ENCODE assay signal across 12 cellular contexts in genomic region chr20:35279040-35279439, GRCh38. TPM values are rescaled to one million over a fixed set of nuclear protein-coding genes. Genes with fewer than 3 reads are reported as not detected.
DNase-seq lines count a peak whose midpoint lies in the region; ATAC-seq and TF ChIP-seq lines count a peak whose summit lies in the region.
"Had no signal": no experiment of that assay in that cellular context is flagged by ENCODE, and none has a peak within 500 bp of the region (broad histone marks: within the 10 kb centered on the region; RNA-seq: fewer than 3 reads in every experiment).

No MANE protein-coding gene starts in this region.

- H3K9me3 ChIP-seq in GM23248 (ENCODE audit: low read depth): no peaks in the 10 kb centered on the region
- H3K9me3 ChIP-seq in esophagus (ENCODE audit: control insufficient read depth in 2 of 2, insufficient read depth in 1 of 2, low read depth in 1 of 2, low read length in 1 of 2): no peaks in the 10 kb centered on the region
- no peaks in the 10 kb centered on the region for H3K9me3 ChIP-seq in psoas muscle

- CTCF ChIA-PET in T-cell (lab: Charles Lee): interaction anchor here (0.5 to 3.4 kb wide), 2 partner anchors 134 to 202 kb away, joined by 3 to 19 read pairs; no protein-coding TSS in a partner anchor

- TF ChIP-seq CTCF in psoas muscle (IDR thresholded peaks at IDR 0.05): no peak

- H3K9me2 ChIP-seq in GM23248 (ENCODE audit: insufficient read depth): no peaks in the 10 kb centered on the region

- intact Hi-C loops in psoas muscle (cut with DNase I): loop anchor here in 1 of 2 donors (10.0 kb wide), 2 partner anchors 134 to 444 kb away; partner anchors contain the start of gene EDEM2

- in situ Hi-C loops in GM23248 (cut with MboI): no loop called here

- no peaks in the 10 kb centered on the region for H3K27me3 Mint-ChIP-seq in T-cell

- H3K79me2 ChIP-seq in GM23248 (ENCODE audit: insufficient read depth): peaks cover 66% of the 10 kb centered on the region

- no peaks in the 10 kb centered on the region for H4K20me1 ChIP-seq in GM23248 (ENCODE audit: insufficient read depth)

- no peak overlapping the region for H3K9ac ChIP-seq in GM23248

- H3F3A ChIP-seq in GM23248 (ENCODE audit: insufficient read depth): peaks cover 38% of the 10 kb centered on the region

- H3K4me1 ChIP-seq in GM23248 (ENCODE audit: insufficient read depth) (peaks cover 10% of the 10 kb centered on the region; the same call in 1 of the 2 replicates), esophagus (ENCODE audit: control insufficient read depth in 2 of 2, insufficient read depth in 2 of 2, low read length in 1 of 2) (peaks cover 5 to 10% of the 10 kb centered on the region in 2 donors), psoas muscle (peaks cover 16% of the 10 kb centered on the region)

- no peak overlapping the region for H3K4me2 ChIP-seq in GM23248 (ENCODE audit: unreplicated experiment)

- H3K9me3 Mint-ChIP-seq in T-cell: no peaks in the 10 kb centered on the region

- H2AFZ ChIP-seq in GM23248: no peak overlapping the region

- peaks cover 9% of the 10 kb centered on the region; the same call in 1 of the 2 replicates for H3K36me3 ChIP-seq in GM23248 (ENCODE audit: low read depth)
- peaks cover 10 to 28% of the 10 kb centered on the region in 2 donors for H3K36me3 ChIP-seq in esophagus (ENCODE audit: control insufficient read depth in 2 of 2, insufficient read depth in 2 of 2, low read length in 1 of 2)
- H3K36me3 ChIP-seq in psoas muscle (ENCODE audit: insufficient read depth in 1 of 2, low read depth in 1 of 2): peaks cover 2 to 65% of the 10 kb centered on the region in 2 donors

- ATAC-seq in T-cell (replicated peaks in 1 of 4): no peak
- ATAC-seq in psoas muscle: no peak
- ATAC-seq in GM18858 (IDR thresholded peaks at IDR 0.05; ENCODE audit: unreplicated experiment): no peak
- ATAC-seq in HG02763 (IDR thresholded peaks at IDR 0.05; ENCODE audit: unreplicated experiment): no peak
- ATAC-seq: SK-N-SH treated with all-trans-retinoic acid at 6 μM for 48 hours had no signal

- no peak overlapping the region for H3K4me3 ChIP-seq in GM23248
- no peak overlapping the region for H3K4me3 ChIP-seq in esophagus (ENCODE audit: low read depth in 1 of 2, low read length in 2 of 2)
- no peak overlapping the region for H3K4me3 ChIP-seq in psoas muscle

- DNase-seq in GM23248: peak; percentile 26
- DNase-seq in T-cell: no peak
- no peak for DNase-seq in psoas muscle
- DNase-seq in MV-4-11 (lab: John Stamatoyannopoulos, UW): no peak
- no peak for DNase-seq in AG20443 (ENCODE audit: low spot score)
- DNase-seq: EL, HCEC 1CT had no signal

- H3K4me1 Mint-ChIP-seq in T-cell: peaks cover 28 to 43% (median 31%) of the 10 kb centered on the region in 3 donors

- H3K27ac Mint-ChIP-seq in T-cell: peak overlapping the region; percentile 81 to 84

- H3K4me3 Mint-ChIP-seq in T-cell: peak overlapping the region; percentile 90 to 95 (median 93)

- H3K27me3 ChIP-seq in GM23248 (replicated peaks; ENCODE audit: insufficient read depth): no peaks in the 10 kb centered on the region
- no peaks in the 10 kb centered on the region for H3K27me3 ChIP-seq in esophagus (ENCODE audit: control insufficient read depth in 1 of 2, insufficient read depth in 2 of 2, low read length in 2 of 2)
- no peaks in the 10 kb centered on the region for H3K27me3 ChIP-seq in psoas muscle (ENCODE audit: insufficient read depth in 3 of 3, low read length in 2 of 3)

- 88 to 93% methylated on average over 5 of the region's 5 CpGs for WGBS in GM23248 (ENCODE audit: low coverage in 1 of 2, low lambda C conversion rate in 2 of 2, missing lambda C conversion rate in 2 of 2), 2 experiments
- WGBS in esophagus, 2 donors: 78 to 85% methylated on average over 5 of the region's 5 CpGs
- 82 to 93% (median 89%) methylated on average over 5 of the region's 5 CpGs for WGBS in psoas muscle, 3 donors

- peaks cover 28% of the 10 kb centered on the region for H3K36me3 Mint-ChIP-seq in T-cell

- POLR2A ChIA-PET in T-cell (lab: Charles Lee): no interaction called here

- no peak overlapping the region for H3K27ac ChIP-seq in GM23248
- H3K27ac ChIP-seq in esophagus (ENCODE audit: low read depth in 2 of 2, low read length in 1 of 2): peak overlapping the region; percentile 97 to 99
- H3K27ac ChIP-seq in psoas muscle: peak overlapping the region; percentile 97

RNA-seq across cellular contexts. Expression of gene MMP24OS, which starts 1.1 kb away (rescaled TPM):
- total RNA-seq in GM23248 (2014; rRNA removed; shearing (Covaris generic)): 26.8 and 30.0 TPM in 2 replicates
- polyA plus RNA-seq in GM23248 (2016; fragmentation: Nextera tagmentation; extraction: Ambion mirVana) (81.7 and 85.3 TPM in 2 replicates), esophagus (10 to 100 TPM; 25.7 to 52.2 TPM), psoas muscle (10 to 100 TPM; 10.4 to 22.5 (median 19.3) TPM)
- total RNA-seq in T-cell (10 to 100 TPM; 59.5 to 95.5 (median 72.0) TPM), psoas muscle (10 to 100 TPM; 25.1 to 40.6 (median 27.2) TPM)

RNA-seq across cellular contexts. Expression of gene EIF6, which starts 5.5 kb away (rescaled TPM):
- 166 and 183 TPM in 2 replicates for total RNA-seq in GM23248 (2014; rRNA removed; shearing (Covaris generic))
- polyA plus RNA-seq in GM23248 (2016; fragmentation: Nextera tagmentation; extraction: Ambion mirVana) (245 and 247 TPM in 2 replicates), esophagus (100 to 1,000 TPM; 186 to 315 TPM), psoas muscle (100 to 1,000 TPM in 1 of 3 donors, 10 to 100 TPM in 2; 63.0 to 169 (median 71.1) TPM)
- total RNA-seq in T-cell (10 to 100 TPM; 43.8 to 70.7 (median 69.6) TPM), psoas muscle (10 to 100 TPM; 44.3 to 65.5 (median 52.6) TPM)

RNA-seq across cellular contexts. Expression of gene FAM83C, which starts 13.2 kb away (rescaled TPM):
- total RNA-seq in GM23248 (2014; rRNA removed; shearing (Covaris generic)): not detected in 2 replicates
- polyA plus RNA-seq in GM23248 (2016; fragmentation: Nextera tagmentation; extraction: Ambion mirVana) (not detected in 2 replicates), esophagus (10 to 100 TPM; 32.3 to 35.9 TPM), psoas muscle (under 1 TPM; 0.04 to 0.07 (median 0.04) TPM)
- total RNA-seq in T-cell (under 1 TPM in 1 of 5 donors, not detected in 4; 0.15 TPM), psoas muscle (not detected)
- total RNA-seq: kidney epithelial cell had no signal

RNA-seq across cellular contexts. Expression of gene MMP24, which starts 52.5 kb away (rescaled TPM):
- total RNA-seq in GM23248 (2014; rRNA removed; shearing (Covaris generic)): 7.1 and 8.5 TPM in 2 replicates
- 0.61 and 0.70 TPM in 2 replicates for polyA plus RNA-seq in GM23248 (2016; fragmentation: Nextera tagmentation; extraction: Ambion mirVana)
- under 1 TPM in 3 of 5 donors, not detected in 2; 0.15 to 0.49 (median 0.16) TPM for total RNA-seq in T-cell
- under 1 TPM; 0.10 to 0.12 TPM for polyA plus RNA-seq in esophagus
- total RNA-seq in psoas muscle: under 1 TPM in 3 of 4 donors, not detected in 1; 0.17 to 0.27 (median 0.20) TPM
- polyA plus RNA-seq in psoas muscle: under 1 TPM; 0.01 to 0.07 (median 0.04) TPM
